Comparison of ENCODE assay signal across 8 cellular contexts in genomic region chr10:5813341-5814109, GRCh38.
DNase-seq lines count a peak whose midpoint lies in the region; ATAC-seq and TF ChIP-seq lines count a peak whose summit lies in the region.

GDI2 (minus strand) TSS chr10:5813434; CDS start chr10:5813258, 176 bp downstream.

- H3K27ac Mint-ChIP-seq in central memory CD8-positive, alpha-beta T cell (ENCODE audit: low read depth): peak within 1 kb of the TSS; percentile 92

- peak; percentile 70 for ATAC-seq in HG03378 (IDR thresholded peaks at IDR 0.05; ENCODE audit: unreplicated experiment)
- peak; percentile 92 to 96 for ATAC-seq in activated CD4-positive, CD25-positive, alpha-beta regulatory T cell treated with anti-CD3 and anti-CD28 coated beads, Interleukin-2, amount 50 U/mL, for 24 hours
- ATAC-seq in central memory CD8-positive, alpha-beta T cell (replicated peaks; ENCODE audit: extremely low read depth, poor library complexity, severe bottlenecking): peak; percentile 92

- peak; percentile 94 for TF ChIP-seq POLR2A in GM19099 (IDR thresholded peaks at IDR 0.05; ENCODE audit: extremely low read depth, insufficient read length, low read depth)

- H3K27me3 Mint-ChIP-seq in central memory CD8-positive, alpha-beta T cell: no peaks in the 10 kb centered on the region

- H3K36me3 Mint-ChIP-seq in central memory CD8-positive, alpha-beta T cell (ENCODE audit: insufficient read depth): peaks cover 15% of the 10 kb centered on the region

- DNase-seq in AML-193 (lab: John Stamatoyannopoulos, UW): peak; percentile 93 to 94
- peak; percentile 93 for DNase-seq in NCI-H446 treated with DMSO at 0.1 percent for 48 hours (lab: John Stamatoyannopoulos, UW)
- peak; percentile 96 for DNase-seq in central memory CD8-positive, alpha-beta T cell (ENCODE audit: low spot score in 2 of 2)
- DNase-seq in iris pigment epithelial cell (ENCODE audit: low read depth): peak; percentile 96
- peak; percentile 93 to 95 for DNase-seq in stimulated activated CD4-positive, alpha-beta T cell treated with anti-CD3 and anti-CD28 coated beads, Interleukin-12 subunit alpha, Interleukin-12 subunit beta, amount 100 ng/mL, for 24 hours (ENCODE audit: low read depth in 2 of 2)

- H3K4me3 Mint-ChIP-seq in central memory CD8-positive, alpha-beta T cell: peak within 1 kb of the TSS; percentile 91

- H3K9me3 Mint-ChIP-seq in central memory CD8-positive, alpha-beta T cell: no peaks in the 10 kb centered on the region

- peaks cover 50% of the 10 kb centered on the region for H3K4me1 Mint-ChIP-seq in central memory CD8-positive, alpha-beta T cell

Comparison
In these comparisons a context has a peak if more than half of its experiments do, and no peak if none do; other contexts are left out.
1. Peak in every context shown above with its lines: DNase-seq and ATAC-seq.